Comparison of ENCODE assay signal across 7 cellular contexts in genomic region chr4:123510666-123511065, GRCh38.
"Had no signal": no experiment of that assay in that cellular context is flagged by ENCODE, and none has a peak within 500 bp of the region (broad histone marks: within the 10 kb centered on the region; RNA-seq: fewer than 3 reads in every experiment).

No MANE protein-coding gene starts in this region.

- H3K27ac Mint-ChIP-seq: GM23338, H9, IgD-negative memory B cell had no signal

- ATAC-seq: GM23338, HepG2 had no signal

- H3K36me3 Mint-ChIP-seq: IgD-negative memory B cell had no signal

- DNase-seq: H9, HCEC 1CT, KBM-7 had no signal

- H3K27ac ChIP-seq: HL-60 had no signal

- H3K9me3 Mint-ChIP-seq: IgD-negative memory B cell had no signal

- H3K4me3 ChIP-seq: GM23338 had no signal

- H3K4me3 Mint-ChIP-seq: GM23338, H9, IgD-negative memory B cell had no signal

- H3K4me2 ChIP-seq: GM23338 had no signal
